In the genomic region with DNA sequence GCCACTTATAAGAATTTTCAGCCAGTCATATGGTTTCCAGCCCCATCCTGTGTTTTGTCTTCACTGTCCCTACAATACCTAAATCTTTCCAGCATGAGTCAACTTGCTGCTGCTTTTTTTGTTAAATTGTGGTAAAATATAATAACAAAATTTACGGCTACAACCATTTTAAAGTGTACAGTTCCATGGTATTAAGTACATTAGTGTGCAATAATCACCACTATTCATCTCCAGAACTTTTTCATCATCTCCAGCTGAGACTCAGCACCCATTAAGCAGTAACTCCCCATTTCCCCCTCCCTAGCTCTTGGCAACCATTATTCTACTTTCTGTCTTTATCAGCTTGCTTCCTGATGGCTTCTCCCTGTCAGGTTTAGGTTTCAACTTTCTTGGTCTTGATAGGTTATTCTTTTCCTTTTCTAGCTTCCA, we compare ENCODE assay signal across 16 cellular contexts. TPM values are rescaled to one million over a fixed set of nuclear protein-coding genes. Genes with fewer than 3 reads are reported as not detected.
DNase-seq lines count a peak whose midpoint lies in the region; ATAC-seq, FAIRE-seq and TF ChIP-seq lines count a peak whose summit lies in the region.
"Had no signal": no experiment of that assay in that cellular context is flagged by ENCODE, and none has a peak within 500 bp of the region (broad histone marks: within the 10 kb centered on the region; RNA-seq: fewer than 3 reads in every experiment).

No MANE protein-coding gene starts in this region.

- H3K9me3 Mint-ChIP-seq in activated CD4-positive, alpha-beta T cell treated with anti-CD3 and anti-CD28 coated beads for 36 hours (ENCODE audit: low read depth), result no peaks in the 10 kb centered on the region
- H3K9me3 Mint-ChIP-seq in activated T-cell treated with anti-CD3 and anti-CD28 coated beads, Interleukin-2, amount 50 U/mL, for 72 hours, result no peaks in the 10 kb centered on the region
- H3K9me3 Mint-ChIP-seq: activated naive CD4-positive, alpha-beta T cell treated with anti-CD3 and anti-CD28 coated beads, Interleukin-2, amount 50 U/mL, for 72 hours had no signal

- peaks cover 52% of the 10 kb centered on the region for H3K4me1 Mint-ChIP-seq in activated CD4-positive, alpha-beta T cell treated with anti-CD3 and anti-CD28 coated beads for 36 hours
- H3K4me1 Mint-ChIP-seq in activated T-cell treated with anti-CD3 and anti-CD28 coated beads, Interleukin-2, amount 50 U/mL, for 72 hours (ENCODE audit: low read depth), result peaks cover 51% of the 10 kb centered on the region

- H3K9ac ChIP-seq in endothelial cell of umbilical vein (replicated peaks; ENCODE audit: extremely low read depth, insufficient read depth, low read length) (no peak overlapping the region), skeletal muscle satellite cell (ENCODE audit: low read depth, low read length) (no peak overlapping the region)

- TF ChIP-seq POLR2A in endothelial cell of umbilical vein (IDR thresholded peaks at IDR 0.05; ENCODE audit: low read depth, low read length), result no peak

- H3K4me3 Mint-ChIP-seq in activated CD4-positive, alpha-beta T cell treated with anti-CD3 and anti-CD28 coated beads for 36 hours, result no peak overlapping the region
- no peak overlapping the region for H3K4me3 Mint-ChIP-seq in activated T-cell treated with anti-CD3 and anti-CD28 coated beads, Interleukin-2, amount 50 U/mL, for 72 hours

- TF ChIP-seq CTCF in endothelial cell of umbilical vein (IDR thresholded peaks at IDR 0.05; ENCODE audit: extremely low read depth in 1 of 2, insufficient read depth in 1 of 2, low read depth in 1 of 2, low read length in 2 of 2) (no peak), coronary artery (IDR thresholded peaks at IDR 0.05) (no peak)

- H2AFZ ChIP-seq in endothelial cell of umbilical vein (ENCODE audit: low read depth, low read length), result no peak overlapping the region

- peaks cover 16% of the 10 kb centered on the region for H4K20me1 ChIP-seq in endothelial cell of umbilical vein (replicated peaks; ENCODE audit: control insufficient read depth, extremely low read depth, insufficient read depth, low read length)

- H3K27me3 ChIP-seq in endothelial cell of umbilical vein (ENCODE audit: control insufficient read depth in 2 of 2, insufficient read depth in 2 of 2, low read length in 2 of 2) (no peaks in the 10 kb centered on the region), skeletal muscle satellite cell (ENCODE audit: control insufficient read depth, insufficient read depth, low read length) (no peaks in the 10 kb centered on the region)
- H3K27me3 ChIP-seq: neutrophil had no signal

- peaks cover 2% of the 10 kb centered on the region for H3K36me3 Mint-ChIP-seq in activated CD4-positive, alpha-beta T cell treated with anti-CD3 and anti-CD28 coated beads for 36 hours (ENCODE audit: low read depth)
- H3K36me3 Mint-ChIP-seq in activated T-cell treated with anti-CD3 and anti-CD28 coated beads, Interleukin-2, amount 50 U/mL, for 72 hours (ENCODE audit: insufficient read depth in 2 of 2), result peaks cover 0 to 3% of the 10 kb centered on the region in 2 donors
- H3K36me3 Mint-ChIP-seq: activated naive CD4-positive, alpha-beta T cell treated with anti-CD3 and anti-CD28 coated beads, Interleukin-2, amount 50 U/mL, for 72 hours had no signal

- intact Hi-C loops in activated CD4-positive, alpha-beta T cell treated with anti-CD3 and anti-CD28 coated beads for 36 hours (cut with DNase I, micrococcal nuclease), result no loop called here
- intact Hi-C loops in endothelial cell of umbilical vein (cut with micrococcal nuclease), result no loop called here

- BruUV-seq in endothelial cell of umbilical vein (replicated peaks; lab: Mats Ljungman, UMichigan), result no TSS peak

- CTCF ChIA-PET in activated CD4-positive, alpha-beta T cell treated with anti-CD3 and anti-CD28 coated beads for 36 hours (lab: Charles Lee), result no interaction called here
- CTCF ChIA-PET in endothelial cell of umbilical vein (lab: Charles Lee), result interaction anchor here (1.1 kb wide), 1 partner anchor 61 kb away, joined by 3 read pairs; no protein-coding TSS in a partner anchor

- no peak overlapping the region for H3K27ac ChIP-seq in endothelial cell of umbilical vein (ENCODE audit: insufficient read depth, low read depth, low read length)
- H3K27ac ChIP-seq in coronary artery, result no peak overlapping the region
- H3K27ac ChIP-seq: lower lobe of right lung, neutrophil had no signal

- H3K27ac Mint-ChIP-seq in activated CD4-positive, alpha-beta T cell treated with anti-CD3 and anti-CD28 coated beads for 36 hours, result peak overlapping the region; percentile 40
- H3K27ac Mint-ChIP-seq in activated T-cell treated with anti-CD3 and anti-CD28 coated beads, Interleukin-2, amount 50 U/mL, for 72 hours, result no peak overlapping the region
- H3K27ac Mint-ChIP-seq: activated naive CD4-positive, alpha-beta T cell treated with anti-CD3 and anti-CD28 coated beads, Interleukin-2, amount 50 U/mL, for 72 hours had no signal

- H3K4me2 ChIP-seq in endothelial cell of umbilical vein (ENCODE audit: insufficient read depth, low read length) (no peak overlapping the region), skeletal muscle satellite cell (ENCODE audit: low read length) (peak overlapping the region; percentile 39)

- FAIRE-seq in endothelial cell of umbilical vein (lab: Jason Lieb, UNC), result no peak

- dilution Hi-C loops in endothelial cell of umbilical vein (cut with MboI; ENCODE audit: extremely low pct_ligation_motif_present, low sequenced_read_pairs), result no loop called here

- no peak for ATAC-seq in activated CD4-positive, alpha-beta T cell treated with anti-CD3 and anti-CD28 coated beads for 36 hours
- no peak for ATAC-seq in activated T-cell treated with anti-CD3 and anti-CD28 coated beads, Interleukin-2, amount 50 U/mL, for 72 hours (replicated peaks in 1 of 2)
- ATAC-seq: activated naive CD4-positive, alpha-beta T cell treated with anti-CD3 and anti-CD28 coated beads, Interleukin-2, amount 50 U/mL, for 72 hours; esophagus mucosa; lower lobe of right lung; PC-3 had no signal

- no peak for DNase-seq in activated CD4-positive, alpha-beta T cell treated with anti-CD3 and anti-CD28 coated beads for 36 hours
- no peak for DNase-seq in activated CD4-positive, alpha-beta T cell treated with anti-CD3 and anti-CD28 coated beads for 1 hour
- DNase-seq in NCI-H226, result peak; percentile 41
- peak; percentile 22 for DNase-seq in endothelial cell of umbilical vein (ENCODE audit: low read depth, low spot score)
- no peak for DNase-seq in coronary artery (ENCODE audit: low spot score)
- no peak for DNase-seq in effector CD4-positive, alpha-beta T cell
- no peak for DNase-seq in activated T-cell treated with anti-CD3 and anti-CD28 coated beads, Interleukin-2, amount 50 U/mL, for 72 hours
- DNase-seq: activated CD4-positive, CD25-positive, alpha-beta regulatory T cell; activated CD8-positive, alpha-beta memory T cell treated with anti-CD3 and anti-CD28 coated beads, Interleukin-2, amount 50 U/mL, for 48 hours; DMS153; lower lobe of right lung; PC-3 had no signal

- H3K27me3 Mint-ChIP-seq in activated CD4-positive, alpha-beta T cell treated with anti-CD3 and anti-CD28 coated beads for 36 hours, result no peaks in the 10 kb centered on the region
- no peaks in the 10 kb centered on the region for H3K27me3 Mint-ChIP-seq in activated T-cell treated with anti-CD3 and anti-CD28 coated beads, Interleukin-2, amount 50 U/mL, for 72 hours (ENCODE audit: low read depth)

- peaks cover 71% of the 10 kb centered on the region for H3K79me2 ChIP-seq in endothelial cell of umbilical vein (ENCODE audit: control insufficient read depth, insufficient read depth, low read length)

- H3K36me3 ChIP-seq in endothelial cell of umbilical vein (ENCODE audit: control insufficient read depth in 2 of 2, extremely low read depth in 1 of 2, insufficient read depth in 2 of 2, low read length in 2 of 2) (no peaks in the 10 kb centered on the region), skeletal muscle satellite cell (ENCODE audit: insufficient read depth, low read length) (no peaks in the 10 kb centered on the region)
- H3K36me3 ChIP-seq: lower lobe of right lung, neutrophil had no signal

- H3K4me1 ChIP-seq in endothelial cell of umbilical vein (ENCODE audit: control insufficient read depth, extremely low read depth, insufficient read depth, low read length), result peaks cover 9% of the 10 kb centered on the region
- H3K4me1 ChIP-seq in skeletal muscle satellite cell (ENCODE audit: control insufficient read depth, insufficient read depth, low read length), result peaks cover 50% of the 10 kb centered on the region

- H3K4me3 ChIP-seq in endothelial cell of umbilical vein (replicated peaks in 1 of 3; ENCODE audit: insufficient read depth in 1 of 3, low read depth in 1 of 3, low read length in 3 of 3), result no peak overlapping the region
- no peak overlapping the region for H3K4me3 ChIP-seq in skeletal muscle satellite cell (ENCODE audit: low read length)
- no peak overlapping the region for H3K4me3 ChIP-seq in coronary artery
- H3K4me3 ChIP-seq: lower lobe of right lung had no signal

- H3K9me3 ChIP-seq in endothelial cell of umbilical vein (replicated peaks; ENCODE audit: control insufficient read depth, insufficient read depth, low read length) (no peaks in the 10 kb centered on the region), skeletal muscle satellite cell (replicated peaks; ENCODE audit: low read length) (no peaks in the 10 kb centered on the region)
- H3K9me3 ChIP-seq: lower lobe of right lung, neutrophil had no signal

- POLR2A ChIA-PET in activated CD4-positive, alpha-beta T cell treated with anti-CD3 and anti-CD28 coated beads for 36 hours (lab: Charles Lee), result interaction anchor here (0.7 kb wide), 1 partner anchor 25 kb away, joined by 3 read pairs; no protein-coding TSS in a partner anchor
- POLR2A ChIA-PET in endothelial cell of umbilical vein (lab: Charles Lee), result no interaction called here

- no peaks in the 10 kb centered on the region for H3K9me1 ChIP-seq in endothelial cell of umbilical vein (replicated peaks; ENCODE audit: control insufficient read depth, extremely low read depth, insufficient read depth, low read length)

TF ChIP-seq in endothelial cell of umbilical vein, 7 proteins besides CTCF, POLR2A, EP300 and RAD21 (continues in another document):
- TF ChIP-seq FOS (IDR thresholded peaks at IDR 0.05; ENCODE audit: borderline replicate concordance, insufficient read depth, low read length), result peak; percentile 5
- TF ChIP-seq MYC (IDR thresholded peaks at IDR 0.05; ENCODE audit: low read depth, low read length), result no peak

RNA-seq across cellular contexts. Expression of a gene that starts 39.1 kb away (rescaled TPM):
- total RNA-seq in activated CD4-positive, alpha-beta T cell treated with anti-CD3 and anti-CD28 coated beads for 36 hours, result 10 to 100 TPM in 1 of 2 experiments, 1 to 10 TPM in 1; 9.5 to 10.4 TPM
- 15.5 and 17.1 TPM in 2 replicates for total RNA-seq in endothelial cell of umbilical vein
- 4.3 and 6.3 TPM in 2 replicates for polyA plus RNA-seq in endothelial cell of umbilical vein
- polyA plus RNA-seq in endothelial cell of umbilical vein (2011; cell fraction: cytosol; rRNA removed), result 5.8 and 5.9 TPM in 2 replicates
- polyA plus RNA-seq in endothelial cell of umbilical vein (2011; cell fraction: nucleus; rRNA removed), result 20.8 and 28.0 TPM in 2 replicates
- polyA plus RNA-seq in endothelial cell of umbilical vein (2012), result 8.3 and 11.8 TPM in 2 replicates
- polyA minus RNA-seq in endothelial cell of umbilical vein, result 13.9 and 20.3 TPM in 2 replicates
- 15.7 TPM for polyA minus RNA-seq in endothelial cell of umbilical vein (2011; cell fraction: cytosol; rRNA and poly(A)+ RNA removed)
- polyA minus RNA-seq in endothelial cell of umbilical vein (2011; cell fraction: nucleus; rRNA and poly(A)+ RNA removed), result 37.5 and 39.8 TPM in 2 replicates
- 20.1 and 22.3 TPM in 2 replicates for total RNA-seq in skeletal muscle satellite cell (2012; rRNA removed)
- 10 to 100 TPM; 13.0 to 13.2 TPM for total RNA-seq in activated T-cell treated with anti-CD3 and anti-CD28 coated beads, Interleukin-2, amount 50 U/mL, for 72 hours

Comparison
In these comparisons a context has a peak if more than half of its experiments do, and no peak if none do; other contexts are left out.
1. DNase-seq: peak in NCI-H226 (single experiment) and endothelial cell of umbilical vein (single experiment); none in activated CD4-positive, alpha-beta T cell treated with anti-CD3 and anti-CD28 coated beads for 36 hours (single experiment), activated CD4-positive, alpha-beta T cell treated with anti-CD3 and anti-CD28 coated beads for 1 hour (single experiment), coronary artery (single experiment), effector CD4-positive, alpha-beta T cell (single experiment) and activated T-cell treated with anti-CD3 and anti-CD28 coated beads, Interleukin-2, amount 50 U/mL, for 72 hours (0 of 2).